Comparison of ENCODE assay signal across 26 cellular contexts in the genomic region with DNA sequence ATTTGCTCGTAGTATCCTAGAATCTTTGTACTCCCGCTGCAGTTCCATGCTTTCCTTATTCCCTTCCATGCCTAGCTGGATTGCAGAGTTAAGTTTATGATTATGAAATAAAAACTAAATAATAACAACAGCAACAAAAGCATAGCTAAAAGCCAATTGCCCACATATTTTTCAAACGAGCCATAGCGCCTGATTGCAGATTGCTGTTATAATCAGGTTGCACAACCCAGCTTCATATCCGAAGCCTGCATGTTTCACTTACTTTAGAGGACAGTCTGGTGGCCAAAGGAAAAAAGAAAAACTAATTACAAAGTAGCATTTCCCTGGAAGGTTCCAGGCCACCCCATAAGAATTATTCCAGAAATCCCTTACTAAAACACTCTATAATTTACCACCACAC.
"Had no signal": no experiment of that assay in that cellular context is flagged by ENCODE, and none has a peak within 500 bp of the region (broad histone marks: within the 10 kb centered on the region; RNA-seq: fewer than 3 reads in every experiment).

No MANE protein-coding gene starts in this region.

- H3K4me3 ChIP-seq: Peyer's patch, SJSA1 had no signal

- H3K27ac ChIP-seq: Peyer's patch, SJSA1 had no signal

- ATAC-seq: activated CD8-positive, alpha-beta memory T cell treated with anti-CD3 and anti-CD28 coated beads, Interleukin-2, amount 10 ng/mL, durations not matched to agents 7 days and 5 days had no signal

- H3K36me3 ChIP-seq: Peyer's patch, SJSA1 had no signal

- DNase-seq: activated CD4-positive, alpha-beta T cell treated with anti-CD3 and anti-CD28 coated beads, Interleukin-2, amount 10 ng/mL, durations not matched to agents 24 days and 14 days; activated CD4-positive, alpha-beta T cell treated with anti-CD3 and anti-CD28 coated beads, Interleukin-2, amount 50 U/mL, for 48 hours; activated CD8-positive, alpha-beta memory T cell treated with anti-CD3 and anti-CD28 coated beads for 24 hours; activated CD8-positive, alpha-beta memory T cell treated with anti-CD3 and anti-CD28 coated beads, Interleukin-2, amount 10 ng/mL, durations not matched to agents 7 days and 5 days; activated CD8-positive, alpha-beta memory T cell treated with anti-CD3 and anti-CD28 coated beads, Interleukin-2, amount 50 U/mL, for 48 hours; activated effector memory CD4-positive, alpha-beta T cell treated with Interleukin-2 at 50 U/mL for 16 hours; activated naive CD4-positive, alpha-beta T cell treated with anti-CD3 and anti-CD28 coated beads, Interleukin-2, amount 50 U/mL, for 16 hours; activated naive CD8-positive, alpha-beta T cell treated with anti-CD3 and anti-CD28 coated beads for 36 hours; activated T-cell treated with anti-CD3 and anti-CD28 coated beads, Interleukin-2, amount 50 U/mL, for 48 hours; caudate nucleus; cerebellar nuclear complex; NCI-H1092; NCI-H1436 treated with DMSO at 0.1 percent for 48 hours; NCI-H1694 treated with DMSO at 0.1 percent for 48 hours; NCI-H2029; NCI-H2107; NCI-H2171; NCI-H510A; NCI-H526; NCI-H748 treated with DMSO at 0.1 percent for 48 hours; NK-92 treated with Interleukin-12 subunit alpha and Interleukin-12 subunit beta, amount 100 ng/mL, for 24 hours; Peyer's patch; RPMI8226; SHP77 treated with DMSO at 0.1 percent for 48 hours; SK-N-SH had no signal

- H3K27me3 ChIP-seq: Peyer's patch, SJSA1 had no signal

- H3K9me3 ChIP-seq: Peyer's patch, SJSA1, SK-N-SH had no signal

- H3K9ac ChIP-seq: SK-N-SH had no signal
